1 cellular context compared by ENCODE assay signal in genomic region chr11:93197383-93198220, GRCh38.
A peak's percentile ranks its signal among the peaks of the same experiment; 100 is the strongest.
TF ChIP-seq lines count a peak whose summit lies in the region.

Gene SLC36A4 (minus strand): TSS chr11:93197991. CDS start chr11:93197832, 159 bp downstream.

TF ChIP-seq in HepG2, 621 proteins besides CTCF, POLR2A, EP300 and RAD21 (continued from another document and continues in another):
- TF ChIP-seq ZUFSP (CRISPR knock-in tag; IDR thresholded peaks at IDR 0.05; ENCODE audit: borderline replicate concordance): no peak
- no peak for TF ChIP-seq SCMH1 (CRISPR knock-in tag; IDR thresholded peaks at IDR 0.05; ENCODE audit: borderline replicate concordance)
- no peak for TF ChIP-seq ZBTB46 (CRISPR knock-in tag; IDR thresholded peaks at IDR 0.05; ENCODE audit: borderline replicate concordance)
- no peak for TF ChIP-seq GTF2F1 (IDR thresholded peaks at IDR 0.05; ENCODE audit: low read length)
- no peak; the same call in 1 of the 2 replicates for TF ChIP-seq ZNF124 (CRISPR knock-in tag; IDR thresholded peaks at IDR 0.05)
- no peak for TF ChIP-seq FOXP1 (IDR thresholded peaks at IDR 0.05)
- no peak for TF ChIP-seq FOXP1 (CRISPR knock-in tag; IDR thresholded peaks at IDR 0.05)
- TF ChIP-seq ZNF773 (CRISPR knock-in tag; IDR thresholded peaks at IDR 0.05; ENCODE audit: borderline replicate concordance): 0 out of 2 replicates have a peak, but pooled peaks have one; percentile 53
- no peak for TF ChIP-seq NR1H2 (CRISPR knock-in tag; IDR thresholded peaks at IDR 0.05; ENCODE audit: borderline replicate concordance, low read depth)
- peak; percentile 98 for TF ChIP-seq ZNF709 (CRISPR knock-in tag; IDR thresholded peaks at IDR 0.05)
- peak; percentile 92 for TF ChIP-seq MAX (IDR thresholded peaks at IDR 0.05)
- peak; percentile 24; the same call in 1 of the 2 replicates for TF ChIP-seq ZNF350 (CRISPR knock-in tag; IDR thresholded peaks at IDR 0.05; ENCODE audit: borderline replicate concordance, low read depth)
- TF ChIP-seq KAT8 (CRISPR knock-in tag; IDR thresholded peaks at IDR 0.05): no peak
- TF ChIP-seq DRAP1 (CRISPR knock-in tag; IDR thresholded peaks at IDR 0.05): no peak
- TF ChIP-seq GPN1 (CRISPR knock-in tag; IDR thresholded peaks at IDR 0.05; ENCODE audit: borderline replicate concordance): no peak
- peak; percentile 92 for TF ChIP-seq ZNF446 (CRISPR knock-in tag; IDR thresholded peaks at IDR 0.05)
- TF ChIP-seq ATF1 (CRISPR knock-in tag; IDR thresholded peaks at IDR 0.05): peak; percentile 59
- TF ChIP-seq HNF1A (IDR thresholded peaks at IDR 0.05; ENCODE audit: low read depth): no peak
- no peak; the same call in 1 of the 2 replicates for TF ChIP-seq HNF1A (CRISPR knock-in tag; IDR thresholded peaks at IDR 0.05; ENCODE audit: borderline replicate concordance)
- peak; percentile 57; the same call in 1 of the 2 replicates for TF ChIP-seq SATB2 (CRISPR knock-in tag; IDR thresholded peaks at IDR 0.05)
- 0 out of 2 replicates have a peak, but pooled peaks have one; percentile 20 for TF ChIP-seq ZHX2 (IDR thresholded peaks at IDR 0.05; ENCODE audit: low read depth)
- TF ChIP-seq ZHX2 (CRISPR knock-in tag; IDR thresholded peaks at IDR 0.05; ENCODE audit: borderline replicate concordance): peak; percentile 48; the same call in 1 of the 2 replicates
- 0 out of 2 replicates have a peak, but pooled peaks have one; percentile 35 for TF ChIP-seq KIAA2018 (CRISPR knock-in tag; IDR thresholded peaks at IDR 0.05; ENCODE audit: borderline replicate concordance)
- no peak for TF ChIP-seq MAFF (IDR thresholded peaks at IDR 0.05; ENCODE audit: low read depth, low read length)
- TF ChIP-seq TCF7L2 (IDR thresholded peaks at IDR 0.05; ENCODE audit: low read depth, low read length): no peak
- no peak for TF ChIP-seq FOXA1 (IDR thresholded peaks at IDR 0.05)
- TF ChIP-seq FOXA1 (CRISPR knock-in tag; IDR thresholded peaks at IDR 0.05): no peak
- peak; percentile 67; the same call in 1 of the 2 replicates for TF ChIP-seq THAP7 (CRISPR knock-in tag; IDR thresholded peaks at IDR 0.05)
- TF ChIP-seq CBX1 (IDR thresholded peaks at IDR 0.05; ENCODE audit: low read depth): no peak
- TF ChIP-seq ZNF20 (CRISPR knock-in tag; IDR thresholded peaks at IDR 0.05): no peak
- no peak for TF ChIP-seq ZNF549 (CRISPR knock-in tag; IDR thresholded peaks at IDR 0.05)
- TF ChIP-seq HDAC2 (CRISPR knock-in tag; IDR thresholded peaks at IDR 0.05): no peak
- TF ChIP-seq ZNF33A (CRISPR knock-in tag; IDR thresholded peaks at IDR 0.05; ENCODE audit: borderline replicate concordance): no peak
- no peak for TF ChIP-seq ZNF737 (CRISPR knock-in tag; IDR thresholded peaks at IDR 0.05; ENCODE audit: borderline replicate concordance)
- TF ChIP-seq ERF (CRISPR knock-in tag; IDR thresholded peaks at IDR 0.05): no peak
- 0 out of 2 replicates have a peak, but pooled peaks have one; percentile 26 for TF ChIP-seq GATAD2A (CRISPR knock-in tag; IDR thresholded peaks at IDR 0.05)
- TF ChIP-seq NFATC3 (CRISPR knock-in tag; IDR thresholded peaks at IDR 0.05): 0 out of 2 replicates have a peak, but pooled peaks have one; percentile 62
